1 cellular context compared by ENCODE assay signal in the genomic region with DNA sequence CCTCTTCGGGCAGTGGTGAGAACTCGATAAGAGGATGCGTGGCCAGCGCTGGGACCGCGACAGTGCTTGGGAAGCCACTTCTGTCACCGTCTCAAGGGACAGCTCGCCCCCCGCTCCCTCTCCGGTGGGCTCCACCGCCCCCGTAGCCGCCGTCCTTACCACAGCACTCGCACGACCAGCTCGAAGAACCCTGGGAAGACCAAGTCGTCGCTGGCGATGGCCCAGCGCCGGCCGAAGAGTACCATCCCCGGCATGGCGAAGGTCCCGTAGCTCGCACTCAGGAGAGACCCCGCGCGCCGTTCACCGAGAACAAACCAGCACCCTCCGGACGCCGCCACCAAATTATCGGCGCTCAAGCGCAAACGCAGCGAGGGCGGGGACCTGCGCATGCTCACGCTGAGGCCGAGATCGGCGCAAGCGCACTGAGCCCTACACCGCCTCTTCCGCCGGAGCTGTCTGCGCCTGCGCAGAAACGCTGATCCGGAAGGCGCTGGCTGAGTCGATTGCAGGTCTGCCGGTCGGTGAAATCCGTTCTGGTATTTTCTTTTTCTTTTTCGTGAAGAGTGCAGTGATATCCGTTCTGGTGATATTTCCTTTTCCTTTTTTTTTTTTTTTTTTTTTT.
TF ChIP-seq lines count a peak whose summit lies in the region.

A gene with protein sequence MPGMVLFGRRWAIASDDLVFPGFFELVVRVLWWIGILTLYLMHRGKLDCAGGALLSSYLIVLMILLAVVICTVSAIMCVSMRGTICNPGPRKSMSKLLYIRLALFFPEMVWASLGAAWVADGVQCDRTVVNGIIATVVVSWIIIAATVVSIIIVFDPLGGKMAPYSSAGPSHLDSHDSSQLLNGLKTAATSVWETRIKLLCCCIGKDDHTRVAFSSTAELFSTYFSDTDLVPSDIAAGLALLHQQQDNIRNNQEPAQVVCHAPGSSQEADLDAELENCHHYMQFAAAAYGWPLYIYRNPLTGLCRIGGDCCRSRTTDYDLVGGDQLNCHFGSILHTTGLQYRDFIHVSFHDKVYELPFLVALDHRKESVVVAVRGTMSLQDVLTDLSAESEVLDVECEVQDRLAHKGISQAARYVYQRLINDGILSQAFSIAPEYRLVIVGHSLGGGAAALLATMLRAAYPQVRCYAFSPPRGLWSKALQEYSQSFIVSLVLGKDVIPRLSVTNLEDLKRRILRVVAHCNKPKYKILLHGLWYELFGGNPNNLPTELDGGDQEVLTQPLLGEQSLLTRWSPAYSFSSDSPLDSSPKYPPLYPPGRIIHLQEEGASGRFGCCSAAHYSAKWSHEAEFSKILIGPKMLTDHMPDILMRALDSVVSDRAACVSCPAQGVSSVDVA (minus strand): TSS at position 366 of the 622 bp plus-strand sequence. CDS start 112 bp downstream, at position 254.

TF ChIP-seq in WTC11, 78 proteins besides CTCF, POLR2A, EP300 and RAD21 (continued from another document):
- TF ChIP-seq, protein P1, sequence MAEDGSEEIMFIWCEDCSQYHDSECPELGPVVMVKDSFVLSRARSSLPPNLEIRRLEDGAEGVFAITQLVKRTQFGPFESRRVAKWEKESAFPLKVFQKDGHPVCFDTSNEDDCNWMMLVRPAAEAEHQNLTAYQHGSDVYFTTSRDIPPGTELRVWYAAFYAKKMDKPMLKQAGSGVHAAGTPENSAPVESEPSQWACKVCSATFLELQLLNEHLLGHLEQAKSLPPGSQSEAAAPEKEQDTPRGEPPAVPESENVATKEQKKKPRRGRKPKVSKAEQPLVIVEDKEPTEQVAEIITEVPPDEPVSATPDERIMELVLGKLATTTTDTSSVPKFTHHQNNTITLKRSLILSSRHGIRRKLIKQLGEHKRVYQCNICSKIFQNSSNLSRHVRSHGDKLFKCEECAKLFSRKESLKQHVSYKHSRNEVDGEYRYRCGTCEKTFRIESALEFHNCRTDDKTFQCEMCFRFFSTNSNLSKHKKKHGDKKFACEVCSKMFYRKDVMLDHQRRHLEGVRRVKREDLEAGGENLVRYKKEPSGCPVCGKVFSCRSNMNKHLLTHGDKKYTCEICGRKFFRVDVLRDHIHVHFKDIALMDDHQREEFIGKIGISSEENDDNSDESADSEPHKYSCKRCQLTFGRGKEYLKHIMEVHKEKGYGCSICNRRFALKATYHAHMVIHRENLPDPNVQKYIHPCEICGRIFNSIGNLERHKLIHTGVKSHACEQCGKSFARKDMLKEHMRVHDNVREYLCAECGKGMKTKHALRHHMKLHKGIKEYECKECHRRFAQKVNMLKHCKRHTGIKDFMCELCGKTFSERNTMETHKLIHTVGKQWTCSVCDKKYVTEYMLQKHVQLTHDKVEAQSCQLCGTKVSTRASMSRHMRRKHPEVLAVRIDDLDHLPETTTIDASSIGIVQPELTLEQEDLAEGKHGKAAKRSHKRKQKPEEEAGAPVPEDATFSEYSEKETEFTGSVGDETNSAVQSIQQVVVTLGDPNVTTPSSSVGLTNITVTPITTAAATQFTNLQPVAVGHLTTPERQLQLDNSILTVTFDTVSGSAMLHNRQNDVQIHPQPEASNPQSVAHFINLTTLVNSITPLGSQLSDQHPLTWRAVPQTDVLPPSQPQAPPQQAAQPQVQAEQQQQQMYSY (CRISPR knock-in tag; IDR thresholded peaks at IDR 0.05) = 0 out of 2 replicates have a peak, but pooled peaks have one; percentile 17
- TF ChIP-seq GABPB1 (CRISPR knock-in tag; IDR thresholded peaks at IDR 0.05) (no peak), NFYB (CRISPR knock-in tag; conservative IDR thresholded peaks at IDR 0.05; ENCODE audit: low read depth) (no peak; the same call in 1 of the 2 replicates), NR3C1 (CRISPR knock-in tag; conservative IDR thresholded peaks at IDR 0.05; ENCODE audit: low read depth) (0 out of 2 replicates have a peak, but pooled peaks have one; percentile 59), SP1 (CRISPR knock-in tag; conservative IDR thresholded peaks at IDR 0.05) (peak; percentile 38; the same call in 1 of the 2 replicates), ZNF416 (CRISPR knock-in tag; IDR thresholded peaks at IDR 0.05) (no peak), ZNF396 (CRISPR knock-in tag; IDR thresholded peaks at IDR 0.05; ENCODE audit: borderline replicate concordance) (no peak), ZBTB21 (CRISPR knock-in tag; IDR thresholded peaks at IDR 0.05; ENCODE audit: borderline replicate concordance) (0 out of 2 replicates have a peak, but pooled peaks have one; percentile 25), CREB1 (CRISPR knock-in tag; IDR thresholded peaks at IDR 0.05) (no peak)
- TF ChIP-seq, protein P2, sequence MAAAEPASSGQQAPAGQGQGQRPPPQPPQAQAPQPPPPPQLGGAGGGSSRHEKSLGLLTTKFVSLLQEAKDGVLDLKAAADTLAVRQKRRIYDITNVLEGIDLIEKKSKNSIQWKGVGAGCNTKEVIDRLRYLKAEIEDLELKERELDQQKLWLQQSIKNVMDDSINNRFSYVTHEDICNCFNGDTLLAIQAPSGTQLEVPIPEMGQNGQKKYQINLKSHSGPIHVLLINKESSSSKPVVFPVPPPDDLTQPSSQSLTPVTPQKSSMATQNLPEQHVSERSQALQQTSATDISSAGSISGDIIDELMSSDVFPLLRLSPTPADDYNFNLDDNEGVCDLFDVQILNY (CRISPR knock-in tag; IDR thresholded peaks at IDR 0.05) = 0 out of 2 replicates have a peak, but pooled peaks have one; percentile 35
- TF ChIP-seq, protein P3, sequence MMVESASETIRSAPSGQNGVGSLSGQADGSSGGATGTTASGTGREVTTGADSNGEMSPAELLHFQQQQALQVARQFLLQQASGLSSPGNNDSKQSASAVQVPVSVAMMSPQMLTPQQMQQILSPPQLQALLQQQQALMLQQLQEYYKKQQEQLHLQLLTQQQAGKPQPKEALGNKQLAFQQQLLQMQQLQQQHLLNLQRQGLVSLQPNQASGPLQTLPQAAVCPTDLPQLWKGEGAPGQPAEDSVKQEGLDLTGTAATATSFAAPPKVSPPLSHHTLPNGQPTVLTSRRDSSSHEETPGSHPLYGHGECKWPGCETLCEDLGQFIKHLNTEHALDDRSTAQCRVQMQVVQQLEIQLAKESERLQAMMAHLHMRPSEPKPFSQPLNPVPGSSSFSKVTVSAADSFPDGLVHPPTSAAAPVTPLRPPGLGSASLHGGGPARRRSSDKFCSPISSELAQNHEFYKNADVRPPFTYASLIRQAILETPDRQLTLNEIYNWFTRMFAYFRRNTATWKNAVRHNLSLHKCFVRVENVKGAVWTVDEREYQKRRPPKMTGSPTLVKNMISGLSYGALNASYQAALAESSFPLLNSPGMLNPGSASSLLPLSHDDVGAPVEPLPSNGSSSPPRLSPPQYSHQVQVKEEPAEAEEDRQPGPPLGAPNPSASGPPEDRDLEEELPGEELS (CRISPR knock-in tag; IDR thresholded peaks at IDR 0.05) = no peak
- TF ChIP-seq, protein P4, sequence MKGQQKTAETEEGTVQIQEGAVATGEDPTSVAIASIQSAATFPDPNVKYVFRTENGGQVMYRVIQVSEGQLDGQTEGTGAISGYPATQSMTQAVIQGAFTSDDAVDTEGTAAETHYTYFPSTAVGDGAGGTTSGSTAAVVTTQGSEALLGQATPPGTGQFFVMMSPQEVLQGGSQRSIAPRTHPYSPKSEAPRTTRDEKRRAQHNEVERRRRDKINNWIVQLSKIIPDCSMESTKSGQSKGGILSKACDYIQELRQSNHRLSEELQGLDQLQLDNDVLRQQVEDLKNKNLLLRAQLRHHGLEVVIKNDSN (CRISPR knock-in tag; IDR thresholded peaks at IDR 0.05) = no peak
- TF ChIP-seq, protein P5, sequence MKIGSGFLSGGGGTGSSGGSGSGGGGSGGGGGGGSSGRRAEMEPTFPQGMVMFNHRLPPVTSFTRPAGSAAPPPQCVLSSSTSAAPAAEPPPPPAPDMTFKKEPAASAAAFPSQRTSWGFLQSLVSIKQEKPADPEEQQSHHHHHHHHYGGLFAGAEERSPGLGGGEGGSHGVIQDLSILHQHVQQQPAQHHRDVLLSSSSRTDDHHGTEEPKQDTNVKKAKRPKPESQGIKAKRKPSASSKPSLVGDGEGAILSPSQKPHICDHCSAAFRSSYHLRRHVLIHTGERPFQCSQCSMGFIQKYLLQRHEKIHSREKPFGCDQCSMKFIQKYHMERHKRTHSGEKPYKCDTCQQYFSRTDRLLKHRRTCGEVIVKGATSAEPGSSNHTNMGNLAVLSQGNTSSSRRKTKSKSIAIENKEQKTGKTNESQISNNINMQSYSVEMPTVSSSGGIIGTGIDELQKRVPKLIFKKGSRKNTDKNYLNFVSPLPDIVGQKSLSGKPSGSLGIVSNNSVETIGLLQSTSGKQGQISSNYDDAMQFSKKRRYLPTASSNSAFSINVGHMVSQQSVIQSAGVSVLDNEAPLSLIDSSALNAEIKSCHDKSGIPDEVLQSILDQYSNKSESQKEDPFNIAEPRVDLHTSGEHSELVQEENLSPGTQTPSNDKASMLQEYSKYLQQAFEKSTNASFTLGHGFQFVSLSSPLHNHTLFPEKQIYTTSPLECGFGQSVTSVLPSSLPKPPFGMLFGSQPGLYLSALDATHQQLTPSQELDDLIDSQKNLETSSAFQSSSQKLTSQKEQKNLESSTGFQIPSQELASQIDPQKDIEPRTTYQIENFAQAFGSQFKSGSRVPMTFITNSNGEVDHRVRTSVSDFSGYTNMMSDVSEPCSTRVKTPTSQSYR (CRISPR knock-in tag; IDR thresholded peaks at IDR 0.05) = no peak
- TF ChIP-seq, protein P6, sequence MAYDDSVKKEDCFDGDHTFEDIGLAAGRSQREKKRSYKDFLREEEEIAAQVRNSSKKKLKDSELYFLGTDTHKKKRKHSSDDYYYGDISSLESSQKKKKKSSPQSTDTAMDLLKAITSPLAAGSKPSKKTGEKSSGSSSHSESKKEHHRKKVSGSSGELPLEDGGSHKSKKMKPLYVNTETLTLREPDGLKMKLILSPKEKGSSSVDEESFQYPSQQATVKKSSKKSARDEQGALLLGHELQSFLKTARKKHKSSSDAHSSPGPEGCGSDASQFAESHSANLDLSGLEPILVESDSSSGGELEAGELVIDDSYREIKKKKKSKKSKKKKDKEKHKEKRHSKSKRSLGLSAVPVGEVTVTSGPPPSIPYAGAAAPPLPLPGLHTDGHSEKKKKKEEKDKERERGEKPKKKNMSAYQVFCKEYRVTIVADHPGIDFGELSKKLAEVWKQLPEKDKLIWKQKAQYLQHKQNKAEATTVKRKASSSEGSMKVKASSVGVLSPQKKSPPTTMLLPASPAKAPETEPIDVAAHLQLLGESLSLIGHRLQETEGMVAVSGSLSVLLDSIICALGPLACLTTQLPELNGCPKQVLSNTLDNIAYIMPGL (CRISPR knock-in tag; IDR thresholded peaks at IDR 0.05) = peak; percentile 52; the same call in 1 of the 2 replicates
